Comparison of ENCODE assay signal across 8 cellular contexts in genomic region chr10:101060951-101061813, GRCh38. TPM values are rescaled to one million over a fixed set of nuclear protein-coding genes. Genes with fewer than 3 reads are reported as not detected.
DNase-seq lines count a peak whose midpoint lies in the region; ATAC-seq and TF ChIP-seq lines count a peak whose summit lies in the region.

No MANE protein-coding gene starts in this region.

- H3K27me3 ChIP-seq in HAP-1 (ENCODE audit: low read depth) (no peaks in the 10 kb centered on the region), MM.1S (replicated peaks; ENCODE audit: insufficient read depth, low read length) (no peaks in the 10 kb centered on the region)

- H2AFZ ChIP-seq in MM.1S (ENCODE audit: low read length), result peak overlapping the region; percentile 90

- peaks cover 3% of the 10 kb centered on the region; the same call in 1 of the 2 replicates for H3K36me3 ChIP-seq in HAP-1 (replicated peaks)
- no peaks in the 10 kb centered on the region for H3K36me3 ChIP-seq in MM.1S (replicated peaks; ENCODE audit: insufficient read depth, low read length)

- H3K9me3 ChIP-seq in HAP-1 (no peaks in the 10 kb centered on the region), MM.1S (replicated peaks; ENCODE audit: insufficient read depth, low read length) (no peaks in the 10 kb centered on the region)

- peak overlapping the region; percentile 81 for H3K27ac ChIP-seq in MM.1S (ENCODE audit: low read length)

- H3K9me2 ChIP-seq in MM.1S (replicated peaks; ENCODE audit: insufficient read depth, low read length), result no peaks in the 10 kb centered on the region

- H3K4me3 ChIP-seq in HAP-1, result peak overlapping the region; percentile 88
- peak overlapping the region; percentile 97 for H3K4me3 ChIP-seq in MM.1S (ENCODE audit: low read length)

- peaks cover 32% of the 10 kb centered on the region for H3K79me2 ChIP-seq in MM.1S (ENCODE audit: low read length)

- ATAC-seq in left ventricle myocardium superior, result peak; percentile 92

- H3K4me2 ChIP-seq in MM.1S (ENCODE audit: low read depth, low read length), result peak overlapping the region; percentile 57

- TF ChIP-seq CTCF in GM10266 (IDR thresholded peaks at IDR 0.05; ENCODE audit: control insufficient read depth, insufficient read depth, low read depth, missing control alignments) (no peak), MM.1S (IDR thresholded peaks at IDR 0.05; ENCODE audit: low read length) (no peak)

- intact Hi-C loops in left ventricle myocardium superior (cut with micrococcal nuclease), result no loop called here

- peak overlapping the region; percentile 97 for H3K9ac ChIP-seq in MM.1S (ENCODE audit: low read length)

- no peaks in the 10 kb centered on the region for H4K20me1 ChIP-seq in MM.1S (ENCODE audit: insufficient read depth, low read length)

- in situ Hi-C loops in HAP-1 (cut with MboI; ENCODE audit: low sequenced_read_pairs), result no loop called here

- peaks cover 43% of the 10 kb centered on the region for H3K4me1 ChIP-seq in HAP-1
- peaks cover 29% of the 10 kb centered on the region for H3K4me1 ChIP-seq in MM.1S (ENCODE audit: low read length)

- DNase-seq in GM10266 (ENCODE audit: extremely low spot score), result peak; percentile 98
- peak; percentile 78 to 98 for DNase-seq in HAP-1 (ENCODE audit: low spot score in 2 of 2)
- peak; percentile 96 for DNase-seq in MM.1S
- DNase-seq in SK-N-DZ (ENCODE audit: low spot score), result peak; percentile 93
- DNase-seq in amniotic epithelial cell (ENCODE audit: low read depth), result peak; percentile 82
- peak; percentile 98 for DNase-seq in left ventricle myocardium superior
- peak; percentile 63 for DNase-seq in pulmonary artery endothelial cell (ENCODE audit: low read depth, low spot score)
- no peak for DNase-seq in globus pallidus (ENCODE audit: low spot score)

- H3F3A ChIP-seq in MM.1S (ENCODE audit: insufficient read depth, low read length), result peaks cover 16% of the 10 kb centered on the region; the same call in 1 of the 2 replicates

RNA-seq across cellular contexts. Expression of gene KAZALD1, which starts 0.6 kb away (rescaled TPM):
- 10.9 and 11.8 TPM in 2 replicates for polyA plus RNA-seq in SK-N-DZ (2014; cell fraction: cytosol; rRNA removed)
- 10.5 and 16.3 TPM in 2 replicates for polyA plus RNA-seq in SK-N-DZ (2014; cell fraction: nucleus; rRNA removed)
- total RNA-seq in left ventricle myocardium superior, result 7.8 TPM
- 1.1 TPM in 2 replicates for total RNA-seq in pulmonary artery endothelial cell

RNA-seq across cellular contexts. Expression of gene SFXN3, which starts 30.1 kb away (rescaled TPM):
- 27.7 and 40.4 TPM in 2 replicates for polyA plus RNA-seq in SK-N-DZ (2014; cell fraction: cytosol; rRNA removed)
- polyA plus RNA-seq in SK-N-DZ (2014; cell fraction: nucleus; rRNA removed), result 45.4 and 66.2 TPM in 2 replicates
- total RNA-seq in left ventricle myocardium superior (11.0 TPM), pulmonary artery endothelial cell (61.8 and 62.2 TPM in 2 replicates)

RNA-seq across cellular contexts. Expression of gene PDZD7, which starts 30.3 kb away (rescaled TPM):
- 9.9 and 10.1 TPM in 2 replicates for polyA plus RNA-seq in SK-N-DZ (2014; cell fraction: cytosol; rRNA removed)
- 28.3 and 32.8 TPM in 2 replicates for polyA plus RNA-seq in SK-N-DZ (2014; cell fraction: nucleus; rRNA removed)
- total RNA-seq in left ventricle myocardium superior, result 0.17 TPM
- 0.46 and 0.63 TPM in 2 replicates for total RNA-seq in pulmonary artery endothelial cell
